Comparison of ENCODE assay signal across 1 cellular context in the genomic region with DNA sequence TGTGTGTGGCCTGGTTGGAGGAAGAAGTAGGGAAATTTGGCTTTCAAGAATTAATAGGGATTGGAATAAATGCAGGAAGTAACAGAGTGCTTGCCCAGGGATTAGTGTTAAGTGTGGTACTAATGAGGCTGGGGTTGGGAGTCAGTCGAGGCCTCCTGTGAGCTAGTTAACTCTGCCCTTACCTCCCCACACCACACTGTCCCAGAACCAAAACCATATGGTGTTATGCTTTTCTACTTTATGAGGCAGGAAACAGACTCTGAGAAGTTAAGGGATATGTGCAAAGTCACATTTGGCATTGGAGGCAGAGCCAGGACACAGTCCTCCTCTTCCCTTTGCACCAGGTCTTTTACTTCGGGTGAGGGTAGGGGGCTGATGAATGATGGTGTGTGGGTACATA.
TF ChIP-seq lines count a peak whose summit lies in the region.

No MANE protein-coding gene starts in this region.

TF ChIP-seq in GM23338, 12 proteins besides CTCF, POLR2A, EP300 and RAD21:
- TF ChIP-seq ZNF331 (CRISPR knock-in tag; IDR thresholded peaks at IDR 0.05; ENCODE audit: low read depth), result no peak
- no peak for TF ChIP-seq EZH2phosphoT487 (IDR thresholded peaks at IDR 0.05; ENCODE audit: unreplicated experiment)
- TF ChIP-seq, protein P1, sequence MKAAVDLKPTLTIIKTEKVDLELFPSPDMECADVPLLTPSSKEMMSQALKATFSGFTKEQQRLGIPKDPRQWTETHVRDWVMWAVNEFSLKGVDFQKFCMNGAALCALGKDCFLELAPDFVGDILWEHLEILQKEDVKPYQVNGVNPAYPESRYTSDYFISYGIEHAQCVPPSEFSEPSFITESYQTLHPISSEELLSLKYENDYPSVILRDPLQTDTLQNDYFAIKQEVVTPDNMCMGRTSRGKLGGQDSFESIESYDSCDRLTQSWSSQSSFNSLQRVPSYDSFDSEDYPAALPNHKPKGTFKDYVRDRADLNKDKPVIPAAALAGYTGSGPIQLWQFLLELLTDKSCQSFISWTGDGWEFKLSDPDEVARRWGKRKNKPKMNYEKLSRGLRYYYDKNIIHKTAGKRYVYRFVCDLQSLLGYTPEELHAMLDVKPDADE (IDR thresholded peaks at IDR 0.05), result no peak
- TF ChIP-seq, protein P2, sequence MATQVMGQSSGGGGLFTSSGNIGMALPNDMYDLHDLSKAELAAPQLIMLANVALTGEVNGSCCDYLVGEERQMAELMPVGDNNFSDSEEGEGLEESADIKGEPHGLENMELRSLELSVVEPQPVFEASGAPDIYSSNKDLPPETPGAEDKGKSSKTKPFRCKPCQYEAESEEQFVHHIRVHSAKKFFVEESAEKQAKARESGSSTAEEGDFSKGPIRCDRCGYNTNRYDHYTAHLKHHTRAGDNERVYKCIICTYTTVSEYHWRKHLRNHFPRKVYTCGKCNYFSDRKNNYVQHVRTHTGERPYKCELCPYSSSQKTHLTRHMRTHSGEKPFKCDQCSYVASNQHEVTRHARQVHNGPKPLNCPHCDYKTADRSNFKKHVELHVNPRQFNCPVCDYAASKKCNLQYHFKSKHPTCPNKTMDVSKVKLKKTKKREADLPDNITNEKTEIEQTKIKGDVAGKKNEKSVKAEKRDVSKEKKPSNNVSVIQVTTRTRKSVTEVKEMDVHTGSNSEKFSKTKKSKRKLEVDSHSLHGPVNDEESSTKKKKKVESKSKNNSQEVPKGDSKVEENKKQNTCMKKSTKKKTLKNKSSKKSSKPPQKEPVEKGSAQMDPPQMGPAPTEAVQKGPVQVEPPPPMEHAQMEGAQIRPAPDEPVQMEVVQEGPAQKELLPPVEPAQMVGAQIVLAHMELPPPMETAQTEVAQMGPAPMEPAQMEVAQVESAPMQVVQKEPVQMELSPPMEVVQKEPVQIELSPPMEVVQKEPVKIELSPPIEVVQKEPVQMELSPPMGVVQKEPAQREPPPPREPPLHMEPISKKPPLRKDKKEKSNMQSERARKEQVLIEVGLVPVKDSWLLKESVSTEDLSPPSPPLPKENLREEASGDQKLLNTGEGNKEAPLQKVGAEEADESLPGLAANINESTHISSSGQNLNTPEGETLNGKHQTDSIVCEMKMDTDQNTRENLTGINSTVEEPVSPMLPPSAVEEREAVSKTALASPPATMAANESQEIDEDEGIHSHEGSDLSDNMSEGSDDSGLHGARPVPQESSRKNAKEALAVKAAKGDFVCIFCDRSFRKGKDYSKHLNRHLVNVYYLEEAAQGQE (IDR thresholded peaks at IDR 0.05; ENCODE audit: unreplicated experiment), result no peak
- TF ChIP-seq, protein P3, sequence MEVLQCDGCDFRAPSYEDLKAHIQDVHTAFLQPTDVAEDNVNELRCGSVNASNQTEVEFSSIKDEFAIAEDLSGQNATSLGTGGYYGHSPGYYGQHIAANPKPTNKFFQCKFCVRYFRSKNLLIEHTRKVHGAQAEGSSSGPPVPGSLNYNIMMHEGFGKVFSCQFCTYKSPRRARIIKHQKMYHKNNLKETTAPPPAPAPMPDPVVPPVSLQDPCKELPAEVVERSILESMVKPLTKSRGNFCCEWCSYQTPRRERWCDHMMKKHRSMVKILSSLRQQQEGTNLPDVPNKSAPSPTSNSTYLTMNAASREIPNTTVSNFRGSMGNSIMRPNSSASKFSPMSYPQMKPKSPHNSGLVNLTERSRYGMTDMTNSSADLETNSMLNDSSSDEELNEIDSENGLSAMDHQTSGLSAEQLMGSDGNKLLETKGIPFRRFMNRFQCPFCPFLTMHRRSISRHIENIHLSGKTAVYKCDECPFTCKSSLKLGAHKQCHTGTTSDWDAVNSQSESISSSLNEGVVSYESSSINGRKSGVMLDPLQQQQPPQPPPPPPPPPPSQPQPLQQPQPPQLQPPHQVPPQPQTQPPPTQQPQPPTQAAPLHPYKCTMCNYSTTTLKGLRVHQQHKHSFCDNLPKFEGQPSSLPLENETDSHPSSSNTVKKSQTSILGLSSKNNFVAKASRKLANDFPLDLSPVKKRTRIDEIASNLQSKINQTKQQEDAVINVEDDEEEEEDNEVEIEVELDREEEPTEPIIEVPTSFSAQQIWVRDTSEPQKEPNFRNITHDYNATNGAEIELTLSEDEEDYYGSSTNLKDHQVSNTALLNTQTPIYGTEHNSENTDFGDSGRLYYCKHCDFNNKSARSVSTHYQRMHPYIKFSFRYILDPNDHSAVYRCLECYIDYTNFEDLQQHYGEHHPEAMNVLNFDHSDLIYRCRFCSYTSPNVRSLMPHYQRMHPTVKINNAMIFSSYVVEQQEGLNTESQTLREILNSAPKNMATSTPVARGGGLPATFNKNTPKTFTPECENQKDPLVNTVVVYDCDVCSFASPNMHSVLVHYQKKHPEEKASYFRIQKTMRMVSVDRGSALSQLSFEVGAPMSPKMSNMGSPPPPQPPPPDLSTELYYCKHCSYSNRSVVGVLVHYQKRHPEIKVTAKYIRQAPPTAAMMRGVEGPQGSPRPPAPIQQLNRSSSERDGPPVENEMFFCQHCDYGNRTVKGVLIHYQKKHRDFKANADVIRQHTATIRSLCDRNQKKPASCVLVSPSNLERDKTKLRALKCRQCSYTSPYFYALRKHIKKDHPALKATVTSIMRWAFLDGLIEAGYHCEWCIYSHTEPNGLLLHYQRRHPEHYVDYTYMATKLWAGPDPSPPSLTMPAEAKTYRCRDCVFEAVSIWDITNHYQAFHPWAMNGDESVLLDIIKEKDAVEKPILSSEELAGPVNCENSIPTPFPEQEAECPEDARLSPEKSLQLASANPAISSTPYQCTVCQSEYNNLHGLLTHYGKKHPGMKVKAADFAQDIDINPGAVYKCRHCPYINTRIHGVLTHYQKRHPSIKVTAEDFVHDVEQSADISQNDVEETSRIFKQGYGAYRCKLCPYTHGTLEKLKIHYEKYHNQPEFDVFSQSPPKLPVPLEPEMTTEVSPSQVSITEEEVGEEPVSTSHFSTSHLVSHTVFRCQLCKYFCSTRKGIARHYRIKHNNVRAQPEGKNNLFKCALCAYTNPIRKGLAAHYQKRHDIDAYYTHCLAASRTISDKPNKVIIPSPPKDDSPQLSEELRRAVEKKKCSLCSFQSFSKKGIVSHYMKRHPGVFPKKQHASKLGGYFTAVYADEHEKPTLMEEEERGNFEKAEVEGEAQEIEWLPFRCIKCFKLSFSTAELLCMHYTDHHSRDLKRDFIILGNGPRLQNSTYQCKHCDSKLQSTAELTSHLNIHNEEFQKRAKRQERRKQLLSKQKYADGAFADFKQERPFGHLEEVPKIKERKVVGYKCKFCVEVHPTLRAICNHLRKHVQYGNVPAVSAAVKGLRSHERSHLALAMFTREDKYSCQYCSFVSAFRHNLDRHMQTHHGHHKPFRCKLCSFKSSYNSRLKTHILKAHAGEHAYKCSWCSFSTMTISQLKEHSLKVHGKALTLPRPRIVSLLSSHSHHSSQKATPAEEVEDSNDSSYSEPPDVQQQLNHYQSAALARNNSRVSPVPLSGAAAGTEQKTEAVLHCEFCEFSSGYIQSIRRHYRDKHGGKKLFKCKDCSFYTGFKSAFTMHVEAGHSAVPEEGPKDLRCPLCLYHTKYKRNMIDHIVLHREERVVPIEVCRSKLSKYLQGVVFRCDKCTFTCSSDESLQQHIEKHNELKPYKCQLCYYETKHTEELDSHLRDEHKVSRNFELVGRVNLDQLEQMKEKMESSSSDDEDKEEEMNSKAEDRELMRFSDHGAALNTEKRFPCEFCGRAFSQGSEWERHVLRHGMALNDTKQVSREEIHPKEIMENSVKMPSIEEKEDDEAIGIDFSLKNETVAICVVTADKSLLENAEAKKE (CRISPR knock-in tag; IDR thresholded peaks at IDR 0.05), result no peak
- TF ChIP-seq JUNB (IDR thresholded peaks at IDR 0.05; ENCODE audit: unreplicated experiment), result no peak
- TF ChIP-seq EZH2 (IDR thresholded peaks at IDR 0.05; ENCODE audit: low read depth, unreplicated experiment), result no peak
- no peak for TF ChIP-seq POLR2AphosphoS5 (IDR thresholded peaks at IDR 0.05; ENCODE audit: low read depth)
- no peak for TF ChIP-seq CREB1 (CRISPR knock-in tag; IDR thresholded peaks at IDR 0.05; ENCODE audit: low read depth)
- no peak for TF ChIP-seq ZNF114 (CRISPR knock-in tag; IDR thresholded peaks at IDR 0.05)
- TF ChIP-seq NANOG (IDR thresholded peaks at IDR 0.05; ENCODE audit: borderline replicate concordance), result no peak
- TF ChIP-seq STAT1 (IDR thresholded peaks at IDR 0.05; ENCODE audit: unreplicated experiment), result no peak
